In the genomic region with DNA sequence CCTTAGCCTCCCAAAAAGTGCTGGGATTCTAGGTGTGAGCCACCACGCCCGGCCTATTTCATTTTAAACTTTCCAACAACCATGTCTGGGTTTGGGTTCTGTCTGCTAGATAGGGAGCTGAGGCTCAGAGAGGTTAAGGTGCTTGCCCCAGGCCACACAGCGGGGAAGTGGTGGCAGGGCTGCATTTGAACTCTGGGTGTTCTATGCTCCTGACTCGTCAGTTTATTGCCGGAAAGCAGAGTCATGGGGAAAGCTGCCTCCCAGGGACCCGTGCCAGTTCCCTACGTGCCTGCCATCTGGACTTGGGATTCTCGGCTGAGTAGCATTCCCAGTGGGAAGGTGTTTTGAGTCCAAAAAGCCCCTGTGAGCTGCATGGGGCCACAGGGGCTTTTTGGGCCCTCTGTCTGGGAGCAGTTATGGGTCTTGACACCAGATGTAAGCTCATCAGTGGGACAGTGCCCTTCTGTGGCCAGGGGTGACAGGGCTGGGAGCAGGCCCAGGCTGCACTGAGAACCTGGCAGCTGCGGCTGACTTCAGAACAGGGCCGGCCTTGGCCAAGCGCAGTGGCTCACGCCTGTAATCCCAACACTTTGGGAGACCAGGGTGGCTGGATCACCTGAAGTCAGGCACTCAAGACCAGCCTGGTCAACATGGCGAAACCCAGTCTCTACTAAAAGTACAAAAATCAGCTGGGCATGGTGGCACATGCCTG, we compare ENCODE assay signal across 15 cellular contexts. TPM values are rescaled to one million over a fixed set of nuclear protein-coding genes. Genes with fewer than 3 reads are reported as not detected.
DNase-seq lines count a peak whose midpoint lies in the region; ATAC-seq and TF ChIP-seq lines count a peak whose summit lies in the region.
"Had no signal": no experiment of that assay in that cellular context is flagged by ENCODE, and none has a peak within 500 bp of the region (broad histone marks: within the 10 kb centered on the region; RNA-seq: fewer than 3 reads in every experiment).

No MANE protein-coding gene starts in this region.

- H2AFZ ChIP-seq in smooth muscle cell (ENCODE audit: low read depth), result no peak overlapping the region

- H3F3A ChIP-seq in smooth muscle cell (ENCODE audit: low read depth), result no peaks in the 10 kb centered on the region

- H3K9me3 ChIP-seq in smooth muscle cell (replicated peaks; ENCODE audit: low read depth), result no peaks in the 10 kb centered on the region
- H3K9me3 ChIP-seq: thyroid gland had no signal

- DNase-seq in GM19238 (ENCODE audit: insufficient read length, low spot score) (peak; percentile 1), cerebellum (ENCODE audit: low spot score) (peak; percentile 89), left colon (peak in 1 of 2 donors; percentile 18), superior temporal gyrus (ENCODE audit: extremely low spot score) (peak; percentile 24), DMS79 (lab: John Stamatoyannopoulos, UW) (no peak), smooth muscle cell (lab: John Stamatoyannopoulos, UW; ENCODE audit: unreplicated experiment) (no peak)
- DNase-seq: activated CD8-positive, alpha-beta T cell treated with anti-CD3 and anti-CD28 coated beads, Interleukin-2, amount 10 ng/mL, durations not matched to agents 7 days and 5 days; sigmoid colon; T1000; thyroid gland had no signal

- no peaks in the 10 kb centered on the region for H3K36me3 ChIP-seq in smooth muscle cell (ENCODE audit: low read depth)

- no peak overlapping the region for H3K9ac ChIP-seq in smooth muscle cell (ENCODE audit: low read depth)

- no peak overlapping the region for H3K4me3 ChIP-seq in smooth muscle cell
- H3K4me3 ChIP-seq: sigmoid colon, thyroid gland had no signal

- ATAC-seq in left colon, result peak; percentile 32
- no peak for ATAC-seq in HG03571 (IDR thresholded peaks at IDR 0.05; ENCODE audit: unreplicated experiment)
- ATAC-seq in HG02798 (IDR thresholded peaks at IDR 0.05; ENCODE audit: poor library complexity, unreplicated experiment), result no peak
- ATAC-seq: activated CD8-positive, alpha-beta T cell treated with anti-CD3 and anti-CD28 coated beads, Interleukin-2, amount 10 ng/mL, durations not matched to agents 7 days and 5 days had no signal

- intact Hi-C loops in left colon (cut with DNase I, micrococcal nuclease), result no loop called here

- H3K4me1 ChIP-seq in smooth muscle cell (ENCODE audit: low read depth), result no peaks in the 10 kb centered on the region
- H3K4me1 ChIP-seq: sigmoid colon, thyroid gland had no signal

- H3K4me2 ChIP-seq in smooth muscle cell, result no peak overlapping the region

- WGBS in smooth muscle cell (ENCODE audit: low lambda C conversion rate), result 92% methylated on average over 13 of the region's 13 CpGs

- H3K27me3 ChIP-seq in smooth muscle cell (ENCODE audit: low read depth), result no peaks in the 10 kb centered on the region
- H3K27me3 ChIP-seq: dorsolateral prefrontal cortex, sigmoid colon, thyroid gland had no signal

- no peak overlapping the region for H3K27ac ChIP-seq in smooth muscle cell (ENCODE audit: low read depth)
- H3K27ac ChIP-seq: sigmoid colon, thyroid gland had no signal

- TF ChIP-seq CTCF in smooth muscle cell (IDR thresholded peaks at IDR 0.05; ENCODE audit: borderline replicate concordance, insufficient read depth, poor library complexity, severe bottlenecking), result no peak

- H3K79me2 ChIP-seq in smooth muscle cell (ENCODE audit: low read depth), result peaks cover 31% of the 10 kb centered on the region

- H4K20me1 ChIP-seq in smooth muscle cell (ENCODE audit: low read depth), result no peaks in the 10 kb centered on the region

RNA-seq across cellular contexts. Expression of a gene that starts 10.9 kb away (rescaled TPM):
- total RNA-seq in cerebellum, result 3.4 TPM
- 10 to 100 TPM; 11.6 to 12.0 TPM for total RNA-seq in left colon
- total RNA-seq in smooth muscle cell, result 0.45 and 2.2 TPM in 2 replicates
- 2.2 and 2.8 TPM in 2 replicates for polyA plus RNA-seq in smooth muscle cell

RNA-seq across cellular contexts. Expression of a gene that starts 32.8 kb away (rescaled TPM):
- total RNA-seq in cerebellum, result not detected
- total RNA-seq in left colon, result not detected
- not detected in 2 replicates for total RNA-seq in smooth muscle cell
- not detected in 2 replicates for polyA plus RNA-seq in smooth muscle cell
- total RNA-seq: activated CD8-positive, alpha-beta T cell treated with anti-CD3 and anti-CD28 coated beads, Interleukin-2, amount 10 ng/mL, durations not matched to agents 7 days and 5 days; dorsolateral prefrontal cortex; LHCN-M2; mononuclear cell; thyroid gland had no signal
- polyA plus RNA-seq: sigmoid colon had no signal

RNA-seq across cellular contexts. Expression of a gene that starts 36.4 kb away (rescaled TPM):
- total RNA-seq in cerebellum (1.1 TPM), left colon (1 to 10 TPM; 1.9 to 3.6 TPM), smooth muscle cell (1.4 and 3.1 TPM in 2 replicates)
- polyA plus RNA-seq in smooth muscle cell, result 3.8 and 7.1 TPM in 2 replicates

RNA-seq across cellular contexts. Expression of a gene that starts 42.9 kb away (rescaled TPM):
- total RNA-seq in cerebellum (11.6 TPM), left colon (10 to 100 TPM; 30.5 to 33.9 TPM), smooth muscle cell (12.4 and 15.9 TPM in 2 replicates)
- polyA plus RNA-seq in smooth muscle cell, result 27.0 and 30.9 TPM in 2 replicates

RNA-seq across cellular contexts. Expression of a gene that starts 57.0 kb away (rescaled TPM):
- 0.45 TPM for total RNA-seq in cerebellum
- total RNA-seq in left colon, result 1 to 10 TPM; 2.7 to 5.3 TPM
- total RNA-seq in smooth muscle cell, result 5.2 and 8.9 TPM in 2 replicates
- 34.3 and 53.9 TPM in 2 replicates for polyA plus RNA-seq in smooth muscle cell
- total RNA-seq: mononuclear cell, sigmoid colon had no signal

Comparison
In these comparisons a context has a peak if more than half of its experiments do, and no peak if none do; other contexts are left out.
1. DNase-seq: peak in GM19238 (single experiment), cerebellum (single experiment) and superior temporal gyrus (single experiment); none in DMS79 (single experiment) and smooth muscle cell (single experiment).